In genomic region chr4:42397256-42397634, GRCh38 we compare ENCODE assay signal across 8 cellular contexts. TPM values are rescaled to one million over a fixed set of nuclear protein-coding genes. Genes with fewer than 3 reads are reported as not detected.
DNase-seq lines count a peak whose midpoint lies in the region; ATAC-seq, FAIRE-seq and TF ChIP-seq lines count a peak whose summit lies in the region.

SHISA3 (plus strand) TSS chr4:42397488; CDS start chr4:42398057, 569 bp downstream.

- H3K4me1 ChIP-seq in MM.1S (ENCODE audit: low read length): 0 out of 2 replicates have a peak, but pooled peaks cover 3% of the 10 kb centered on the region
- peaks cover 26% of the 10 kb centered on the region for H3K4me1 ChIP-seq in suprapubic skin

- no peak for TF ChIP-seq EP300 in suprapubic skin (IDR thresholded peaks at IDR 0.05)

- H3K79me2 ChIP-seq in MM.1S (ENCODE audit: low read length): no peaks in the 10 kb centered on the region

- H3K4me2 ChIP-seq in MM.1S (ENCODE audit: low read depth, low read length): peak within 1 kb of the TSS; percentile 99

- no peak within 1 kb of the TSS for H3K27ac ChIP-seq in MM.1S (ENCODE audit: low read length)
- H3K27ac ChIP-seq in suprapubic skin: no peak within 1 kb of the TSS

- DNase-seq in MM.1S: peak; percentile 65
- no peak for DNase-seq in astrocyte of the cerebellum (ENCODE audit: low read depth)
- DNase-seq in kidney epithelial cell (ENCODE audit: low read depth): no peak
- no peak for DNase-seq in suprapubic skin (ENCODE audit: low spot score in 2 of 2)
- no peak for DNase-seq in NCI-H146 treated with DMSO at 0.1 percent for 48 hours (lab: John Stamatoyannopoulos, UW; ENCODE audit: unreplicated experiment)
- DNase-seq in HPDE6-E6E7 (ENCODE audit: extremely low spot score): no peak

- peak; percentile 15 for FAIRE-seq in G401.6 (lab: Jason Lieb, UNC)

- H3K4me3 ChIP-seq in MM.1S (ENCODE audit: low read length) (peak within 1 kb of the TSS; percentile 71), astrocyte of the cerebellum (ENCODE audit: low read depth, low read length) (peak within 1 kb of the TSS; percentile 48), kidney epithelial cell (ENCODE audit: low read depth, low read length) (peak within 1 kb of the TSS; percentile 36), suprapubic skin (peak within 1 kb of the TSS; percentile 54)

- H3K27me3 ChIP-seq in MM.1S (replicated peaks; ENCODE audit: insufficient read depth, low read length) (peaks cover 24% of the 10 kb centered on the region), kidney epithelial cell (ENCODE audit: control insufficient read depth, insufficient read depth, low read length) (peaks cover 41% of the 10 kb centered on the region), suprapubic skin (peaks cover 59% of the 10 kb centered on the region)

- WGBS in suprapubic skin: under 1% methylated on average over 22 of the region's 31 CpGs

- H3K9ac ChIP-seq in MM.1S (ENCODE audit: low read length): no peak within 1 kb of the TSS; the same call in 1 of the 2 replicates

- ATAC-seq in GM21528 (IDR thresholded peaks at IDR 0.05; ENCODE audit: low FRiP score, unreplicated experiment): peak; percentile 51

- H3K9me3 ChIP-seq in MM.1S (replicated peaks; ENCODE audit: insufficient read depth, low read length) (no peaks in the 10 kb centered on the region), suprapubic skin (no peaks in the 10 kb centered on the region)

- peak within 1 kb of the TSS; percentile 69 for H2AFZ ChIP-seq in MM.1S (ENCODE audit: low read length)

- no peaks in the 10 kb centered on the region for H4K20me1 ChIP-seq in MM.1S (ENCODE audit: insufficient read depth, low read length)

- no peaks in the 10 kb centered on the region for H3K36me3 ChIP-seq in MM.1S (replicated peaks; ENCODE audit: insufficient read depth, low read length)
- no peaks in the 10 kb centered on the region for H3K36me3 ChIP-seq in kidney epithelial cell (ENCODE audit: control insufficient read depth, insufficient read depth, low read length)
- H3K36me3 ChIP-seq in suprapubic skin: no peaks in the 10 kb centered on the region

- H3F3A ChIP-seq in MM.1S (ENCODE audit: insufficient read depth, low read length): no peaks in the 10 kb centered on the region

- no peak for TF ChIP-seq CTCF in MM.1S (IDR thresholded peaks at IDR 0.05; ENCODE audit: low read length)
- TF ChIP-seq CTCF in astrocyte of the cerebellum (IDR thresholded peaks at IDR 0.05; ENCODE audit: low read depth, low read length, missing control alignments): no peak
- no peak for TF ChIP-seq CTCF in kidney epithelial cell (IDR thresholded peaks at IDR 0.05; ENCODE audit: insufficient read depth, low read length, poor library complexity, severe bottlenecking)
- TF ChIP-seq CTCF in suprapubic skin (IDR thresholded peaks at IDR 0.05): no peak

- H3K9me2 ChIP-seq in MM.1S (replicated peaks; ENCODE audit: insufficient read depth, low read length): no peaks in the 10 kb centered on the region

- no peak for TF ChIP-seq POLR2A in suprapubic skin (IDR thresholded peaks at IDR 0.05)

- in situ Hi-C loops in astrocyte of the cerebellum (cut with HindIII; ENCODE audit: low sequenced_read_pairs): no loop called here

RNA-seq across cellular contexts. Expression of gene SHISA3, which starts in this region (rescaled TPM):
- total RNA-seq in kidney epithelial cell (0.38 and 0.96 TPM in 2 replicates), suprapubic skin (under 1 TPM in 1 of 4 donors, not detected in 3; 0.72 TPM)
